In the genomic region with DNA sequence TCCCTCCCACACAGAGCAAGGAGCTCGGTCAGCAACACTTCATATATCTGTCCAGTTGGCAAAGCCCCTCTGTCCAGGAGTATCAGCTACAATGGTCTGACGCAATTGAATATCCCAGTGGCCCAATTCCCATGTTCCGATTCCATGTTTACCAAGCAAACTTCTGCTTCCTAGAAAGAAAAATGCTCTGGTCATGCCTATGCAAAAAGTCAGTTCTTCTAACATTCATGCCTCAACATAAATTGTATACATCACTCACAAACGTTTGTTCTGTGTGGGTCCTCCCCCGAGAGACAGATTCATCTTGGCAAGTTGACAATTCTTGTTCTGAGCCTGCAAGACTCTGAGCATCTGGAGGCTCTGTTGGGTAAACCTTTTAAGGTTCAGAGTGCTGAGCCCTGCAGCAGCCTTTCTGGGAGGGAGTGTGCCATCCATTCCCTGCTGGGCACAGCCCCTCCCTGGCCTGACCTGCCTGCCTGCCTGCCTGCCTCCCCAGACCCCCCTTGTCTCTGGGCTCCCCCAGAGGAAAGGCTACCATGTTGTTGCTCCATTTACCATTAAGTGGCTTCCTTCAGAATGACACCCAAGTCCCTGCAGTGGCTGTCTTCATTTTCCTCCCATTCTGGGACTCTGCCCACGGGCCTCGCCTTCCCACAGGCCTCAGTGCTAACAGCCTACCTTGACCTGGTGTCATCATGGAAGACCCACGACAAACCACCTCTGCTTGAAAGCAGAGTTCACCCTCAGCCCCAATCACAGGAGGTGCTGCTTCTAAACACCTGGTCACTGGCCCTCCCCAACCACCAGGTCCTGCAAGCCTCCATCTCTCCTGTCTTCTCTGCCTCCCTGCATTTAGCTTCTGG, we compare ENCODE assay signal across 17 cellular contexts. TPM values are rescaled to one million over a fixed set of nuclear protein-coding genes. Genes with fewer than 3 reads are reported as not detected.
DNase-seq lines count a peak whose midpoint lies in the region; ATAC-seq and TF ChIP-seq lines count a peak whose summit lies in the region.
"Had no signal": no experiment of that assay in that cellular context is flagged by ENCODE, and none has a peak within 500 bp of the region (broad histone marks: within the 10 kb centered on the region; RNA-seq: fewer than 3 reads in every experiment).

No MANE protein-coding gene starts in this region.

- TF ChIP-seq CTCF in esophagus squamous epithelium (IDR thresholded peaks at IDR 0.05), result no peak
- no peak for TF ChIP-seq CTCF in neural crest cell (conservative IDR thresholded peaks at IDR 0.05)
- no peak for TF ChIP-seq CTCF in OCI-LY7 (conservative IDR thresholded peaks at IDR 0.05; ENCODE audit: low read length)

- no peak for ATAC-seq in HG03159 (IDR thresholded peaks at IDR 0.05; ENCODE audit: unreplicated experiment)
- no peak for ATAC-seq in HG03342 (IDR thresholded peaks at IDR 0.05; ENCODE audit: unreplicated experiment)
- ATAC-seq in HG03457 (IDR thresholded peaks at IDR 0.05; ENCODE audit: unreplicated experiment), result no peak
- ATAC-seq: GM12878 had no signal

- TF ChIP-seq POLR2A in esophagus squamous epithelium (IDR thresholded peaks at IDR 0.05), result no peak

- H3K4me1 Mint-ChIP-seq in neural crest cell, result peaks cover 10% of the 10 kb centered on the region

- intact Hi-C loops in esophagus squamous epithelium (cut with DNase I), result no loop called here
- intact Hi-C loops in OCI-LY7 (cut with micrococcal nuclease; ENCODE audit: unreplicated experiment), result no loop called here

- DNase-seq in ELR (ENCODE audit: low read depth), result peak; percentile 11
- DNase-seq in NAMALWA (ENCODE audit: low spot score), result peak; percentile 21
- DNase-seq in esophagus squamous epithelium (lab: John Stamatoyannopoulos, UW), result no peak
- no peak for DNase-seq in neural crest cell (ENCODE audit: low read depth, low spot score)
- no peak for DNase-seq in OCI-LY7 (ENCODE audit: low spot score)
- DNase-seq: activated naive CD4-positive, alpha-beta T cell treated with Interleukin-2 at 50 U/mL for 16 hours; effector memory CD4-positive, alpha-beta T cell; kidney glomerular epithelial cell; MV-4-11; NCI-H2227 treated with DMSO at 0.1 percent for 48 hours had no signal

- H3K79me2 ChIP-seq in OCI-LY7 (ENCODE audit: insufficient read depth, low read depth, low read length), result no peaks in the 10 kb centered on the region

- 48 to 57% methylated on average over 7 to 8 of the region's 8 CpGs for WGBS in esophagus squamous epithelium, 2 donors

- H3K36me3 Mint-ChIP-seq in neural crest cell (ENCODE audit: low read depth), result no peaks in the 10 kb centered on the region
- H3K36me3 Mint-ChIP-seq: brain had no signal

- BruUV-seq in OCI-LY7 (replicated peaks; lab: Mats Ljungman, UMichigan), result no TSS peak

- POLR2A ChIA-PET in OCI-LY7 (lab: Charles Lee), result no interaction called here

- H3K4me1 ChIP-seq in esophagus squamous epithelium, result peaks cover 50 to 98% (median 51%) of the 10 kb centered on the region in 3 donors
- H3K4me1 ChIP-seq in OCI-LY7 (ENCODE audit: insufficient read depth, low read length, poor library complexity, severe bottlenecking), result no peaks in the 10 kb centered on the region

- H3K27me3 Mint-ChIP-seq in neural crest cell (ENCODE audit: low read depth), result no peaks in the 10 kb centered on the region
- H3K27me3 Mint-ChIP-seq: brain; CD4-positive, alpha-beta T cell had no signal

- H3K36me3 ChIP-seq in esophagus squamous epithelium, result no peaks in the 10 kb centered on the region
- H3K36me3 ChIP-seq in OCI-LY7 (ENCODE audit: insufficient read depth, low read length), result no peaks in the 10 kb centered on the region
- H3K36me3 ChIP-seq: prostate gland had no signal

- no peak overlapping the region for H3K4me2 ChIP-seq in OCI-LY7 (ENCODE audit: low read length)

- no peaks in the 10 kb centered on the region for H3K27me3 ChIP-seq in esophagus squamous epithelium

- no peaks in the 10 kb centered on the region for H3K9me3 ChIP-seq in esophagus squamous epithelium
- H3K9me3 ChIP-seq in OCI-LY7 (ENCODE audit: low read length), result no peaks in the 10 kb centered on the region
- H3K9me3 ChIP-seq: prostate gland had no signal

- H3K4me3 ChIP-seq in esophagus squamous epithelium (peak overlapping the region in 1 of 4 donors; percentile 13), OCI-LY7 (ENCODE audit: low read depth, low read length, poor library complexity, severe bottlenecking) (no peak overlapping the region)
- H3K4me3 ChIP-seq: GM12878, prostate gland had no signal

- no peak overlapping the region for H3K4me3 Mint-ChIP-seq in neural crest cell
- H3K4me3 Mint-ChIP-seq: brain; CD4-positive, alpha-beta T cell had no signal

- no peaks in the 10 kb centered on the region for H4K20me1 ChIP-seq in OCI-LY7 (ENCODE audit: insufficient read depth, low read length)

- H3K9me3 Mint-ChIP-seq in neural crest cell, result no peaks in the 10 kb centered on the region
- H3K9me3 Mint-ChIP-seq: brain; CD4-positive, alpha-beta T cell had no signal

- H3K27ac Mint-ChIP-seq in neural crest cell (ENCODE audit: unreplicated experiment), result peak overlapping the region; percentile 35
- H3K27ac Mint-ChIP-seq: CD4-positive, alpha-beta T cell had no signal

- CTCF ChIA-PET in OCI-LY7 (lab: Charles Lee; ENCODE audit: unreplicated experiment), result no interaction called here

- no peak overlapping the region for H2AFZ ChIP-seq in OCI-LY7 (ENCODE audit: low read length)

- H3K27ac ChIP-seq in esophagus squamous epithelium, result peak overlapping the region in 3 of 4 donors; percentile 29 to 97 (median 43)
- no peak overlapping the region for H3K27ac ChIP-seq in OCI-LY7 (ENCODE audit: low read depth, low read length, poor library complexity, severe bottlenecking)
- H3K27ac ChIP-seq: prostate gland had no signal

- H3K9me2 ChIP-seq in OCI-LY7 (ENCODE audit: insufficient read depth, low read length), result no peaks in the 10 kb centered on the region

RNA-seq across cellular contexts. Expression of gene TAF1B, which starts 37.6 kb away (rescaled TPM):
- total RNA-seq in esophagus squamous epithelium (10 to 100 TPM in 3 of 4 donors, 1 to 10 TPM in 1; 6.7 to 19.3 (median 14.9) TPM), neural crest cell (35.7 and 36.8 TPM in 2 replicates), OCI-LY7 (2022) (35.3 and 39.6 TPM in 2 replicates)
- 25.1 and 31.1 TPM in 2 replicates for total RNA-seq in OCI-LY7 (2014; rRNA removed; shearing (Covaris generic))

Comparison
In these comparisons a context has a peak if more than half of its experiments do, and no peak if none do; other contexts are left out.
1. DNase-seq: peak in ELR (single experiment) and NAMALWA (single experiment); none in esophagus squamous epithelium (single experiment), neural crest cell (single experiment) and OCI-LY7 (single experiment).